Comparison of ENCODE assay signal across 1 cellular context in the genomic region with DNA sequence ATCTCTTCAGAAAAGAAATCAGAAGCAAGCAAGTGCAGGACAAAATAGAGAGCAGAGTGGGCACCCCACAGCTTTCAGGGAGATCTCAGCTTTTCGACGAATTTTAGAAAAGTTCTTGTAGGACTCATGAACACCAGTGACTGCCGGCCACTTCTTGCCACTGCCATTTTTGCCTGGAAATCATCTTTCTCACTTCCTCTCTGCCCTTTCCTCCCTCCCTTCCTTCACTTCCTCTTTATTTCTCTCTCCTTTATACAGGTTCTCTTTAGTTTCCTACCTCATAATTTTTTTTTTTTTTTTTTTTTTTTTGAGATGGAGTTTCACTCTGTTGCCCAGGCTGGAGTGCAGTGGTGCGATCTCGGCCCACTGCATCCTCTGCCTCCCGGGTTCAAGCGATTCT.
TF ChIP-seq lines count a peak whose summit lies in the region.

No MANE protein-coding gene starts in this region.

TF ChIP-seq in GM23338, 12 proteins besides CTCF, POLR2A, EP300 and RAD21 (continued from another document):
- TF ChIP-seq EZH2phosphoT487 (IDR thresholded peaks at IDR 0.05; ENCODE audit: unreplicated experiment), result no peak
- TF ChIP-seq ZNF114 (CRISPR knock-in tag; IDR thresholded peaks at IDR 0.05), result no peak
- TF ChIP-seq STAT1 (IDR thresholded peaks at IDR 0.05; ENCODE audit: unreplicated experiment), result no peak
- no peak for TF ChIP-seq REST (IDR thresholded peaks at IDR 0.05; ENCODE audit: unreplicated experiment)
- no peak for TF ChIP-seq JUNB (IDR thresholded peaks at IDR 0.05; ENCODE audit: unreplicated experiment)
- TF ChIP-seq EZH2 (IDR thresholded peaks at IDR 0.05; ENCODE audit: low read depth, unreplicated experiment), result no peak
- TF ChIP-seq ZNF331 (CRISPR knock-in tag; IDR thresholded peaks at IDR 0.05; ENCODE audit: low read depth), result no peak
- TF ChIP-seq, protein P1, sequence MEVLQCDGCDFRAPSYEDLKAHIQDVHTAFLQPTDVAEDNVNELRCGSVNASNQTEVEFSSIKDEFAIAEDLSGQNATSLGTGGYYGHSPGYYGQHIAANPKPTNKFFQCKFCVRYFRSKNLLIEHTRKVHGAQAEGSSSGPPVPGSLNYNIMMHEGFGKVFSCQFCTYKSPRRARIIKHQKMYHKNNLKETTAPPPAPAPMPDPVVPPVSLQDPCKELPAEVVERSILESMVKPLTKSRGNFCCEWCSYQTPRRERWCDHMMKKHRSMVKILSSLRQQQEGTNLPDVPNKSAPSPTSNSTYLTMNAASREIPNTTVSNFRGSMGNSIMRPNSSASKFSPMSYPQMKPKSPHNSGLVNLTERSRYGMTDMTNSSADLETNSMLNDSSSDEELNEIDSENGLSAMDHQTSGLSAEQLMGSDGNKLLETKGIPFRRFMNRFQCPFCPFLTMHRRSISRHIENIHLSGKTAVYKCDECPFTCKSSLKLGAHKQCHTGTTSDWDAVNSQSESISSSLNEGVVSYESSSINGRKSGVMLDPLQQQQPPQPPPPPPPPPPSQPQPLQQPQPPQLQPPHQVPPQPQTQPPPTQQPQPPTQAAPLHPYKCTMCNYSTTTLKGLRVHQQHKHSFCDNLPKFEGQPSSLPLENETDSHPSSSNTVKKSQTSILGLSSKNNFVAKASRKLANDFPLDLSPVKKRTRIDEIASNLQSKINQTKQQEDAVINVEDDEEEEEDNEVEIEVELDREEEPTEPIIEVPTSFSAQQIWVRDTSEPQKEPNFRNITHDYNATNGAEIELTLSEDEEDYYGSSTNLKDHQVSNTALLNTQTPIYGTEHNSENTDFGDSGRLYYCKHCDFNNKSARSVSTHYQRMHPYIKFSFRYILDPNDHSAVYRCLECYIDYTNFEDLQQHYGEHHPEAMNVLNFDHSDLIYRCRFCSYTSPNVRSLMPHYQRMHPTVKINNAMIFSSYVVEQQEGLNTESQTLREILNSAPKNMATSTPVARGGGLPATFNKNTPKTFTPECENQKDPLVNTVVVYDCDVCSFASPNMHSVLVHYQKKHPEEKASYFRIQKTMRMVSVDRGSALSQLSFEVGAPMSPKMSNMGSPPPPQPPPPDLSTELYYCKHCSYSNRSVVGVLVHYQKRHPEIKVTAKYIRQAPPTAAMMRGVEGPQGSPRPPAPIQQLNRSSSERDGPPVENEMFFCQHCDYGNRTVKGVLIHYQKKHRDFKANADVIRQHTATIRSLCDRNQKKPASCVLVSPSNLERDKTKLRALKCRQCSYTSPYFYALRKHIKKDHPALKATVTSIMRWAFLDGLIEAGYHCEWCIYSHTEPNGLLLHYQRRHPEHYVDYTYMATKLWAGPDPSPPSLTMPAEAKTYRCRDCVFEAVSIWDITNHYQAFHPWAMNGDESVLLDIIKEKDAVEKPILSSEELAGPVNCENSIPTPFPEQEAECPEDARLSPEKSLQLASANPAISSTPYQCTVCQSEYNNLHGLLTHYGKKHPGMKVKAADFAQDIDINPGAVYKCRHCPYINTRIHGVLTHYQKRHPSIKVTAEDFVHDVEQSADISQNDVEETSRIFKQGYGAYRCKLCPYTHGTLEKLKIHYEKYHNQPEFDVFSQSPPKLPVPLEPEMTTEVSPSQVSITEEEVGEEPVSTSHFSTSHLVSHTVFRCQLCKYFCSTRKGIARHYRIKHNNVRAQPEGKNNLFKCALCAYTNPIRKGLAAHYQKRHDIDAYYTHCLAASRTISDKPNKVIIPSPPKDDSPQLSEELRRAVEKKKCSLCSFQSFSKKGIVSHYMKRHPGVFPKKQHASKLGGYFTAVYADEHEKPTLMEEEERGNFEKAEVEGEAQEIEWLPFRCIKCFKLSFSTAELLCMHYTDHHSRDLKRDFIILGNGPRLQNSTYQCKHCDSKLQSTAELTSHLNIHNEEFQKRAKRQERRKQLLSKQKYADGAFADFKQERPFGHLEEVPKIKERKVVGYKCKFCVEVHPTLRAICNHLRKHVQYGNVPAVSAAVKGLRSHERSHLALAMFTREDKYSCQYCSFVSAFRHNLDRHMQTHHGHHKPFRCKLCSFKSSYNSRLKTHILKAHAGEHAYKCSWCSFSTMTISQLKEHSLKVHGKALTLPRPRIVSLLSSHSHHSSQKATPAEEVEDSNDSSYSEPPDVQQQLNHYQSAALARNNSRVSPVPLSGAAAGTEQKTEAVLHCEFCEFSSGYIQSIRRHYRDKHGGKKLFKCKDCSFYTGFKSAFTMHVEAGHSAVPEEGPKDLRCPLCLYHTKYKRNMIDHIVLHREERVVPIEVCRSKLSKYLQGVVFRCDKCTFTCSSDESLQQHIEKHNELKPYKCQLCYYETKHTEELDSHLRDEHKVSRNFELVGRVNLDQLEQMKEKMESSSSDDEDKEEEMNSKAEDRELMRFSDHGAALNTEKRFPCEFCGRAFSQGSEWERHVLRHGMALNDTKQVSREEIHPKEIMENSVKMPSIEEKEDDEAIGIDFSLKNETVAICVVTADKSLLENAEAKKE (CRISPR knock-in tag; IDR thresholded peaks at IDR 0.05), result no peak
